Comparison of ENCODE assay signal across 26 cellular contexts in the genomic region with DNA sequence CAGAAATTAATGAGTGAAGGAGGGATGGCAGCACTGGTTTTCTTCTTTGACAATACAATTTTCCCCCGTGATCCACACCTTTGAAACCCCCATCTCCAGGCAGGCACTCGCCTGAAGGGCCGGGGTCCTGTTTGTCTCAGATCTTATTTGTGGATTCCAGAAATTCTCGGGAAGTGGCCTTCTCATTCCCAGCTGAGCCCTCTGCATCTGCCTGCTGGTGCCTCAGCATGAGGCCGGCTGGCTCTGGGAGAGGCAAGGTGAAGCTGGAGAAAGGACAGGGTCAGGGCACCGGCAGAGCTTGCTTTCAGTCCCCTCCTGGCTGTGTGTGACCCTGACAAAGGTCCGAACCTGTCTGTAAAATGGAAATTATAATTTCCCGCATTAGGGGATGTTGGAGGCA. TPM values are rescaled to one million over a fixed set of nuclear protein-coding genes. Genes with fewer than 3 reads are reported as not detected.
"Had no signal": no experiment of that assay in that cellular context is flagged by ENCODE, and none has a peak within 500 bp of the region (broad histone marks: within the 10 kb centered on the region; RNA-seq: fewer than 3 reads in every experiment).

No MANE protein-coding gene starts in this region.

- H3K4me3 ChIP-seq: coronary artery, heart right ventricle, left ventricle myocardium inferior, spleen, upper lobe of left lung had no signal

- H3K9me3 Mint-ChIP-seq: activated T-helper 2 cell treated with anti-CD3 and anti-CD28 coated beads, Interferon-gamma antibody, Interleukin-2, Interleukin-4, amounts not matched to agents 10 μg/mL and 5 μg/mL and 100 μg/mL, durations not matched to agents 14 hours and 24 hours and 36 hours; T-helper 1 cell treated with Interleukin-12 subunit alpha and Interleukin-12 subunit beta and Interleukin-4 antibody, amounts not matched to agents 30 μg/mL and 1 μg/mL, for 36 hours had no signal

- H3K4me1 Mint-ChIP-seq: activated naive CD8-positive, alpha-beta T cell treated with anti-CD3 and anti-CD28 coated beads for 36 hours; immature natural killer cell; natural killer cell had no signal

- H3K27ac ChIP-seq: coronary artery, epithelial cell of prostate, heart right ventricle, left ventricle myocardium inferior, spleen, upper lobe of left lung had no signal

- H3K4me1 ChIP-seq: heart right ventricle, left ventricle myocardium inferior, spleen, upper lobe of left lung had no signal

- DNase-seq: activated CD4-positive, alpha-beta T cell treated with anti-CD3 and anti-CD28 coated beads for 4 hours; activated CD4-positive, alpha-beta T cell treated with anti-CD3 and anti-CD28 coated beads, Interleukin-2, amount 50 U/mL, for 48 hours; activated CD4-positive, CD25-positive, alpha-beta regulatory T cell; activated CD8-positive, alpha-beta memory T cell treated with anti-CD3 and anti-CD28 coated beads, Interleukin-2, amount 50 U/mL, for 48 hours; activated naive CD4-positive, alpha-beta T cell; activated naive CD8-positive, alpha-beta T cell treated with anti-CD3 and anti-CD28 coated beads for 36 hours; activated T-cell treated with anti-CD3 and anti-CD28 coated beads, Interleukin-2, amount 50 U/mL, for 4 hours; cerebellar nuclear complex; heart right ventricle; immature natural killer cell; kidney glomerular epithelial cell; left ventricle myocardium inferior; mammary epithelial cell; midbrain; natural killer cell; nucleus accumbens; spleen; stimulated activated CD4-positive, alpha-beta T cell treated with anti-CD3 and anti-CD28 coated beads, Interleukin-4, amount 100 ng/mL, for 1 hour; stimulated activated naive CD8-positive, alpha-beta T cell treated with anti-CD3 and anti-CD28 coated beads, Interleukin-15, Interleukin-2, amounts not matched to agents 100 U/mL and 50 U/mL, for 24 hours; T1000; upper lobe of left lung had no signal

- H3K36me3 ChIP-seq: heart right ventricle, left ventricle myocardium inferior, spleen, upper lobe of left lung had no signal

- H3K4me3 Mint-ChIP-seq: activated naive CD8-positive, alpha-beta T cell treated with anti-CD3 and anti-CD28 coated beads for 36 hours; activated T-cell treated with anti-CD3 and anti-CD28 coated beads, Interleukin-2, amount 50 U/mL, for 4 hours; immature natural killer cell; natural killer cell; T-helper 1 cell treated with Interleukin-12 subunit alpha and Interleukin-12 subunit beta and Interleukin-4 antibody, amounts not matched to agents 30 μg/mL and 1 μg/mL, for 36 hours had no signal

- H3K27ac Mint-ChIP-seq: activated naive CD8-positive, alpha-beta T cell treated with anti-CD3 and anti-CD28 coated beads for 36 hours; activated T-helper 2 cell treated with anti-CD3 and anti-CD28 coated beads, Interferon-gamma antibody, Interleukin-2, Interleukin-4, amounts not matched to agents 10 μg/mL and 5 μg/mL and 100 μg/mL, durations not matched to agents 14 hours and 24 hours and 36 hours; immature natural killer cell; natural killer cell; T-helper 1 cell treated with Interleukin-12 subunit alpha and Interleukin-12 subunit beta and Interleukin-4 antibody, amounts not matched to agents 30 μg/mL and 1 μg/mL, for 36 hours had no signal

- ATAC-seq: activated T-cell treated with anti-CD3 and anti-CD28 coated beads, Interleukin-2, amount 50 U/mL, for 4 hours; heart right ventricle; natural killer cell; stimulated activated naive CD8-positive, alpha-beta T cell treated with anti-CD3 and anti-CD28 coated beads, Interleukin-15, Interleukin-2, amounts not matched to agents 100 U/mL and 50 U/mL, for 24 hours had no signal

- H3K27me3 ChIP-seq: upper lobe of left lung had no signal

- H3K36me3 Mint-ChIP-seq: activated naive CD8-positive, alpha-beta T cell treated with anti-CD3 and anti-CD28 coated beads for 36 hours; immature natural killer cell; natural killer cell had no signal

RNA-seq across cellular contexts. Expression of a gene that starts 35.8 kb away (rescaled TPM):
- total RNA-seq: activated naive CD8-positive, alpha-beta T cell treated with anti-CD3 and anti-CD28 coated beads for 36 hours; activated T-cell treated with anti-CD3 and anti-CD28 coated beads, Interleukin-2, amount 50 U/mL, for 4 hours; natural killer cell; subcutaneous adipose tissue had no signal
